Comparison of ENCODE assay signal across 8 cellular contexts in genomic region chr2:176269319-176270099, GRCh38. TPM values are rescaled to one million over a fixed set of nuclear protein-coding genes. Genes with fewer than 3 reads are reported as not detected.
DNase-seq lines count a peak whose midpoint lies in the region; ATAC-seq and TF ChIP-seq lines count a peak whose summit lies in the region.

TSS of gene MTX2 (plus strand) at chr2:176269442. CDS start at chr2:176269630, 188 bp downstream.

- in situ Hi-C loops in GM13976 (cut with MboI; ENCODE audit: low sequenced_read_pairs, unreplicated experiment) = no loop called here

- H3K4me1 ChIP-seq in left ventricle myocardium inferior = peaks cover 41% of the 10 kb centered on the region
- H3K4me1 ChIP-seq in vagina = peaks cover 20% of the 10 kb centered on the region

- peak within 1 kb of the TSS; percentile 88 for H3K4me3 ChIP-seq in left ventricle myocardium inferior
- peak within 1 kb of the TSS; percentile 64 to 71 for H3K4me3 ChIP-seq in vagina

- TF ChIP-seq POLR2A in vagina (IDR thresholded peaks at IDR 0.05) = no peak

- no peaks in the 10 kb centered on the region for H3K27me3 ChIP-seq in left ventricle myocardium inferior (ENCODE audit: low read depth)
- H3K27me3 ChIP-seq in vagina = no peaks in the 10 kb centered on the region

- peak; percentile 98 for ATAC-seq in HG02798 (IDR thresholded peaks at IDR 0.05; ENCODE audit: poor library complexity, unreplicated experiment)

- intact Hi-C loops in T-helper 1 cell treated with Interleukin-12 subunit alpha and Interleukin-12 subunit beta and Interleukin-4 antibody, amounts not matched to agents 30 ng/mL and 1 ng/mL, for 36 hours (cut with micrococcal nuclease) = loop anchor here (1.0 to 10.0 kb wide), 10 partner anchors 23 to 1872 kb away; partner anchors contain the start of genes ATF2, LNPK and SCRN3
- intact Hi-C loops in left ventricle myocardium inferior (cut with micrococcal nuclease) (no loop called here), vagina (cut with DNase I) (no loop called here)

- peak; percentile 89 for DNase-seq in GM13976 (ENCODE audit: low spot score)
- DNase-seq in NCI-H1436 (lab: John Stamatoyannopoulos, UW) = peak; percentile 66
- DNase-seq in amniotic epithelial cell (ENCODE audit: low read depth) = peak; percentile 66
- DNase-seq in left ventricle myocardium inferior = peak; percentile 74
- peak; percentile 2 for DNase-seq in pulmonary artery endothelial cell (ENCODE audit: low read depth, low spot score)
- DNase-seq in vagina (ENCODE audit: extremely low spot score in 2 of 2) = no peak

- H3K36me3 ChIP-seq in left ventricle myocardium inferior = no peaks in the 10 kb centered on the region
- H3K36me3 ChIP-seq in vagina = no peaks in the 10 kb centered on the region

- TF ChIP-seq CTCF in GM13976 (IDR thresholded peaks at IDR 0.05; ENCODE audit: borderline replicate concordance, control extremely low read depth, extremely low read depth, insufficient read depth, missing control alignments) = no peak
- peak; percentile 43 for TF ChIP-seq CTCF in left ventricle myocardium inferior (IDR thresholded peaks at IDR 0.05; ENCODE audit: borderline replicate concordance)
- peak in 2 of 3 experiments; percentile 6 to 10 for TF ChIP-seq CTCF in vagina (IDR thresholded peaks at IDR 0.05)

- H3K9me3 ChIP-seq in left ventricle myocardium inferior (replicated peaks) (no peaks in the 10 kb centered on the region), vagina (no peaks in the 10 kb centered on the region)

- peak within 1 kb of the TSS; percentile 93 for H3K27ac ChIP-seq in left ventricle myocardium inferior (replicated peaks)
- peak within 1 kb of the TSS; percentile 75 for H3K27ac ChIP-seq in vagina

RNA-seq across cellular contexts. Expression of gene MTX2, which starts in this region (rescaled TPM):
- 12.8 and 14.6 TPM in 2 replicates for total RNA-seq in T-helper 1 cell treated with Interleukin-12 subunit alpha and Interleukin-12 subunit beta and Interleukin-4 antibody, amounts not matched to agents 30 ng/mL and 1 ng/mL, for 36 hours
- total RNA-seq in left ventricle myocardium inferior (52.0 TPM), pulmonary artery endothelial cell (25.6 and 34.5 TPM in 2 replicates), vagina (39.3 TPM)

Comparison
In these comparisons a context has a peak if more than half of its experiments do, and no peak if none do; other contexts are left out.
1. DNase-seq: peak in GM13976 (single experiment), NCI-H1436 (single experiment), amniotic epithelial cell (single experiment), left ventricle myocardium inferior (single experiment) and pulmonary artery endothelial cell (single experiment); none in vagina (0 of 2).